1 cellular context compared by ENCODE assay signal in genomic region chr13:113296842-113297369, GRCh38.
TF ChIP-seq lines count a peak whose summit lies in the region.

Gene LAMP1 (plus strand): TSS chr13:113297239. CDS start chr13:113297435, 196 bp downstream.

TF ChIP-seq in GM12878, 131 proteins besides CTCF, POLR2A, EP300 and RAD21 (continued from another document):
- no peak for TF ChIP-seq KAT2A (conservative IDR thresholded peaks at IDR 0.05; ENCODE audit: control insufficient read depth, low read depth, low read length)
- peak; percentile 92 for TF ChIP-seq TCF12 (IDR thresholded peaks at IDR 0.05; ENCODE audit: low read depth, low read length)
- TF ChIP-seq ZSCAN29 (IDR thresholded peaks at IDR 0.05), result 0 out of 2 replicates have a peak, but pooled peaks have one; percentile 58
- no peak for TF ChIP-seq RBBP5 (conservative IDR thresholded peaks at IDR 0.05)
- no peak for TF ChIP-seq STAT3 (IDR thresholded peaks at IDR 0.05; ENCODE audit: low read depth, low read length)
- peak; percentile 90; the same call in 1 of the 2 replicates for TF ChIP-seq RB1 (IDR thresholded peaks at IDR 0.05; ENCODE audit: borderline replicate concordance)
- TF ChIP-seq NRF1 (conservative IDR thresholded peaks at IDR 0.05; ENCODE audit: low read depth, low read length), result no peak
TF ChIP-seq in GM12878: peak in this region for 81.
